8 cellular contexts compared by ENCODE assay signal in genomic region chr4:184396001-184396400, GRCh38.
DNase-seq lines count a peak whose midpoint lies in the region; ATAC-seq, FAIRE-seq and TF ChIP-seq lines count a peak whose summit lies in the region.

No MANE protein-coding gene starts in this region.

- H3K27ac Mint-ChIP-seq in natural killer cell treated with Interleukin-12 subunit alpha and Interleukin-12 subunit beta and Interleukin-15 and Interleukin-18, amount 100 ng/mL, for 72 hours, result peak overlapping the region in 1 of 2 donors; percentile 44
- no peak overlapping the region for H3K27ac Mint-ChIP-seq in progenitor cell of endocrine pancreas

- no peaks in the 10 kb centered on the region for H3K9me3 Mint-ChIP-seq in natural killer cell treated with Interleukin-12 subunit alpha and Interleukin-12 subunit beta and Interleukin-15 and Interleukin-18, amount 100 ng/mL, for 72 hours
- H3K9me3 Mint-ChIP-seq in progenitor cell of endocrine pancreas (ENCODE audit: low read depth), result no peaks in the 10 kb centered on the region

- H3K36me3 Mint-ChIP-seq in natural killer cell treated with Interleukin-12 subunit alpha and Interleukin-12 subunit beta and Interleukin-15 and Interleukin-18, amount 100 ng/mL, for 72 hours, result peaks cover 41% of the 10 kb centered on the region
- peaks cover 32% of the 10 kb centered on the region for H3K36me3 Mint-ChIP-seq in progenitor cell of endocrine pancreas (ENCODE audit: insufficient read depth)

- peak; percentile 95 for FAIRE-seq in GM18507 (lab: Jason Lieb, UNC)

- peaks cover 23 to 30% of the 10 kb centered on the region in 2 donors for H3K4me1 Mint-ChIP-seq in natural killer cell treated with Interleukin-12 subunit alpha and Interleukin-12 subunit beta and Interleukin-15 and Interleukin-18, amount 100 ng/mL, for 72 hours (ENCODE audit: low read depth in 2 of 2)
- H3K4me1 Mint-ChIP-seq in progenitor cell of endocrine pancreas (ENCODE audit: low read depth), result no peaks in the 10 kb centered on the region

- ATAC-seq in GM21447 (IDR thresholded peaks at IDR 0.05; ENCODE audit: unreplicated experiment) (peak; percentile 76), HG03520 (IDR thresholded peaks at IDR 0.05; ENCODE audit: unreplicated experiment) (peak; percentile 76)
- no peak for ATAC-seq in natural killer cell treated with Interleukin-12 subunit alpha and Interleukin-12 subunit beta and Interleukin-15 and Interleukin-18, amount 100 ng/mL, for 72 hours

- DNase-seq in GM18507 (ENCODE audit: extremely low spot score, insufficient read length, low read depth) (peak; percentile 36), DMS53 treated with DMSO at 0.1 percent for 48 hours (lab: John Stamatoyannopoulos, UW; ENCODE audit: unreplicated experiment) (no peak), RWPE1 (ENCODE audit: low spot score) (no peak), progenitor cell of endocrine pancreas (ENCODE audit: low spot score, unreplicated experiment) (no peak)
- DNase-seq in natural killer cell treated with Interleukin-12 subunit alpha and Interleukin-12 subunit beta and Interleukin-15 and Interleukin-18, amount 100 ng/mL, for 72 hours (ENCODE audit: low spot score), result no peak

- CTCF ChIA-PET in RWPE1 (lab: Yijun Ruan, JAX), result no interaction called here

- POLR2A ChIA-PET in RWPE1 (lab: Yijun Ruan, JAX; ENCODE audit: low non-redundant PET), result no interaction called here

- no peaks in the 10 kb centered on the region for H3K27me3 Mint-ChIP-seq in natural killer cell treated with Interleukin-12 subunit alpha and Interleukin-12 subunit beta and Interleukin-15 and Interleukin-18, amount 100 ng/mL, for 72 hours
- H3K27me3 Mint-ChIP-seq in progenitor cell of endocrine pancreas, result no peaks in the 10 kb centered on the region

- no peak for TF ChIP-seq CTCF in RWPE1 (conservative IDR thresholded peaks at IDR 0.05; ENCODE audit: low read depth)
- no peak for TF ChIP-seq CTCF in progenitor cell of endocrine pancreas (IDR thresholded peaks at IDR 0.05; ENCODE audit: unreplicated experiment)

- no peak overlapping the region for H3K4me3 Mint-ChIP-seq in natural killer cell treated with Interleukin-12 subunit alpha and Interleukin-12 subunit beta and Interleukin-15 and Interleukin-18, amount 100 ng/mL, for 72 hours
- no peak overlapping the region for H3K4me3 Mint-ChIP-seq in progenitor cell of endocrine pancreas (ENCODE audit: low read depth)

- H3K27ac ChIP-seq in layer of hippocampus (ENCODE audit: low read depth, low read length), result peak overlapping the region; percentile 56
- H3K27ac ChIP-seq in RWPE1, result no peak overlapping the region

- no peaks in the 10 kb centered on the region for H3K27me3 ChIP-seq in layer of hippocampus (ENCODE audit: control insufficient read depth, insufficient read depth, low read length)

Comparison
In these comparisons a context has a peak if more than half of its experiments do, and no peak if none do; other contexts are left out.
1. ATAC-seq: peak in GM21447 (single experiment) and HG03520 (single experiment); none in natural killer cell treated with Interleukin-12 subunit alpha and Interleukin-12 subunit beta and Interleukin-15 and Interleukin-18, amount 100 ng/mL, for 72 hours (0 of 2).